ENCODE assay signal across 8 cellular contexts in the genomic region with DNA sequence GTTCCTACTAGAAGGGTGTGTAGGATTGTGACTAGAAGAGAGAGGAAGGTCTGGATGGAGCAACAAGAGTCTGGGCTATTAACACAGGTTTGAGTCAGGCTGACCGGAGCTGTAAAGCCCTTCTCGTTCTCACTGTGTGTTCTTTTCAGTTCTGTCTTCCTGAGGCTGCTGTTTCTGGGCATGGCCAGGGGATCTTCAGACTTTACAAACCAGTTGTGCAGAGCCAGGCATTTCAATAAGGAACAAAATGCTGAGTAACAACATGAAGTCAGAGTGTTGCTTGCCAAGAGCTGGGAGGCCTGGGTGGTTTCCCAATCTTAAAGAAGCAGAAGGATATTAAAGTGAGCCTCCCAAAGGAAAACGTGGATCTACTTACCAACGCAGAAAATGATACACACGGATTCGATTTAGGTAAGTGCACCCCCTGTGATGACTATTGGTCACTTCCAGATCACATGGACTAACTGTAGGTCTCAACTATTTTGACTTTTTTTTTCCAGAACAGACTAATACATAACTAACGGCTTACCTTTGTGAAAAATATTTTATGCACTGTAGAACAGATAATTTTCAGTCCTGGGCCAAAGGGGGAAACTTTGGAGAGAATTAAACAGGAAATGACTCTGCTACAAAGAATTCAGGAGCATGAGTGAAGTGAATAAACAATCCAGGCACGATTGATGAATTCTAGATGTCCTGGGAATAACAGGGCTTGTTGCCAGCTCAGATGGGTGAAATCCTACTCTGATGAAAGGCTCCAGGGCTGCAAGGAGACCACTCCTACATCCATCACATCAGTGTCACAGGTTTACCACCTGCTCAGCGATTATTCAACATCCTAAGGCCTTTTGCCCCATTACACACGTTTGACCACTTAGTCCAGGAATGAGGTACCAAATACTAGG.
DNase-seq lines count a peak whose midpoint lies in the region; ATAC-seq and TF ChIP-seq lines count a peak whose summit lies in the region.

No MANE protein-coding gene starts in this region.

- DNase-seq in SKM-1 treated with dmso at 0.1 percent for 144 hours (lab: John Stamatoyannopoulos, UW; ENCODE audit: unreplicated experiment) (peak; percentile 52), SKM-1 (lab: John Stamatoyannopoulos, UW; ENCODE audit: unreplicated experiment) (no peak), Peyer's patch (peak in 1 of 3 donors; percentile 77), NCI-H2029 (lab: John Stamatoyannopoulos, UW) (no peak), NCI-H774 (lab: John Stamatoyannopoulos, UW) (no peak)
- DNase-seq in naive thymus-derived CD4-positive, alpha-beta T cell = no peak
- DNase-seq in activated T-helper 1 cell treated with anti-CD3 and anti-CD28 coated beads, Interleukin-12 subunit alpha, Interleukin-12 subunit beta, Interleukin-2, Interleukin-4 antibody, amounts not matched to agents 30 ng/mL and 10 ng/mL and 1 ng/mL, durations not matched to agents 14 hours and 24 hours and 36 hours (ENCODE audit: low spot score) = no peak

- CTCF ChIA-PET in naive thymus-derived CD4-positive, alpha-beta T cell (lab: Charles Lee) = interaction anchor here (1.2 to 1.6 kb wide), 3 partner anchors 7 to 137 kb away, joined by 4 to 6 read pairs (median 4); no protein-coding TSS in a partner anchor

- ATAC-seq in naive thymus-derived CD4-positive, alpha-beta T cell = peak; percentile 63

- H3K4me3 Mint-ChIP-seq in naive thymus-derived CD4-positive, alpha-beta T cell = no peak overlapping the region
- no peak overlapping the region for H3K4me3 Mint-ChIP-seq in activated T-helper 1 cell treated with anti-CD3 and anti-CD28 coated beads, Interleukin-12 subunit alpha, Interleukin-12 subunit beta, Interleukin-2, Interleukin-4 antibody, amounts not matched to agents 30 ng/mL and 10 ng/mL and 1 ng/mL, durations not matched to agents 14 hours and 24 hours and 36 hours

- H3K27ac ChIP-seq in Peyer's patch (peak overlapping the region; percentile 37 to 80 (median 60)), esophagus (ENCODE audit: low read depth in 2 of 2, low read length in 1 of 2) (peak overlapping the region; percentile 87 to 93)
- no peak overlapping the region for H3K27ac ChIP-seq in naive thymus-derived CD4-positive, alpha-beta T cell (ENCODE audit: low read depth, low read length)

- no peaks in the 10 kb centered on the region for H3K27me3 Mint-ChIP-seq in naive thymus-derived CD4-positive, alpha-beta T cell
- H3K27me3 Mint-ChIP-seq in activated T-helper 1 cell treated with anti-CD3 and anti-CD28 coated beads, Interleukin-12 subunit alpha, Interleukin-12 subunit beta, Interleukin-2, Interleukin-4 antibody, amounts not matched to agents 30 ng/mL and 10 ng/mL and 1 ng/mL, durations not matched to agents 14 hours and 24 hours and 36 hours (ENCODE audit: insufficient read depth) = no peaks in the 10 kb centered on the region

- H3K27me3 ChIP-seq in Peyer's patch (no peaks in the 10 kb centered on the region), esophagus (ENCODE audit: control insufficient read depth in 1 of 2, insufficient read depth in 2 of 2, low read length in 2 of 2) (no peaks in the 10 kb centered on the region)
- no peaks in the 10 kb centered on the region for H3K27me3 ChIP-seq in naive thymus-derived CD4-positive, alpha-beta T cell (ENCODE audit: control insufficient read depth in 2 of 2, insufficient read depth in 2 of 2, low read length in 2 of 2)

- no peak overlapping the region for H3K4me3 ChIP-seq in Peyer's patch
- peak overlapping the region in 1 of 2 donors; percentile 11 for H3K4me3 ChIP-seq in esophagus (ENCODE audit: low read depth in 1 of 2, low read length in 2 of 2)
- H3K4me3 ChIP-seq in naive thymus-derived CD4-positive, alpha-beta T cell (ENCODE audit: low read length) = no peak overlapping the region

- TF ChIP-seq POLR2A in Peyer's patch (IDR thresholded peaks at IDR 0.05) = no peak

- POLR2A ChIA-PET in naive thymus-derived CD4-positive, alpha-beta T cell (lab: Charles Lee) = no interaction called here

- peaks cover 8 to 26% (median 13%) of the 10 kb centered on the region in 7 donors for H3K4me1 Mint-ChIP-seq in naive thymus-derived CD4-positive, alpha-beta T cell
- peaks cover 44% of the 10 kb centered on the region for H3K4me1 Mint-ChIP-seq in activated T-helper 1 cell treated with anti-CD3 and anti-CD28 coated beads, Interleukin-12 subunit alpha, Interleukin-12 subunit beta, Interleukin-2, Interleukin-4 antibody, amounts not matched to agents 30 ng/mL and 10 ng/mL and 1 ng/mL, durations not matched to agents 14 hours and 24 hours and 36 hours (ENCODE audit: low read depth)

- H3K27ac Mint-ChIP-seq in naive thymus-derived CD4-positive, alpha-beta T cell = peak overlapping the region in 2 of 9 donors; percentile 12 to 28
- no peak overlapping the region for H3K27ac Mint-ChIP-seq in activated T-helper 1 cell treated with anti-CD3 and anti-CD28 coated beads, Interleukin-12 subunit alpha, Interleukin-12 subunit beta, Interleukin-2, Interleukin-4 antibody, amounts not matched to agents 30 ng/mL and 10 ng/mL and 1 ng/mL, durations not matched to agents 14 hours and 24 hours and 36 hours

- H3K9me3 Mint-ChIP-seq in naive thymus-derived CD4-positive, alpha-beta T cell = peaks cover 0 to 9% (median 0%) of the 10 kb centered on the region in 11 donors
- no peaks in the 10 kb centered on the region for H3K9me3 Mint-ChIP-seq in activated T-helper 1 cell treated with anti-CD3 and anti-CD28 coated beads, Interleukin-12 subunit alpha, Interleukin-12 subunit beta, Interleukin-2, Interleukin-4 antibody, amounts not matched to agents 30 ng/mL and 10 ng/mL and 1 ng/mL, durations not matched to agents 14 hours and 24 hours and 36 hours

- intact Hi-C loops in naive thymus-derived CD4-positive, alpha-beta T cell (cut with micrococcal nuclease) = loop anchor here (1.0 to 2.0 kb wide), 2 partner anchors 10 to 219 kb away; no protein-coding TSS in a partner anchor
- intact Hi-C loops in activated T-helper 1 cell treated with anti-CD3 and anti-CD28 coated beads, Interleukin-12 subunit alpha, Interleukin-12 subunit beta, Interleukin-2, Interleukin-4 antibody, amounts not matched to agents 30 ng/mL and 10 ng/mL and 1 ng/mL, durations not matched to agents 14 hours and 24 hours and 36 hours (cut with micrococcal nuclease) = loop anchor here (2.0 kb wide), 1 partner anchor 33 kb away; no protein-coding TSS in a partner anchor

- peaks cover 0 to 33% (median 0%) of the 10 kb centered on the region in 4 donors for H3K4me1 ChIP-seq in Peyer's patch
- peaks cover 0 to 5% of the 10 kb centered on the region in 2 donors for H3K4me1 ChIP-seq in esophagus (ENCODE audit: control insufficient read depth in 2 of 2, insufficient read depth in 2 of 2, low read length in 1 of 2)
- no peaks in the 10 kb centered on the region for H3K4me1 ChIP-seq in naive thymus-derived CD4-positive, alpha-beta T cell (ENCODE audit: control insufficient read depth in 2 of 2, insufficient read depth in 2 of 2, low read length in 2 of 2)

- H3K9me3 ChIP-seq in Peyer's patch (no peaks in the 10 kb centered on the region), esophagus (ENCODE audit: control insufficient read depth in 2 of 2, insufficient read depth in 1 of 2, low read depth in 1 of 2, low read length in 1 of 2) (no peaks in the 10 kb centered on the region)
- no peaks in the 10 kb centered on the region for H3K9me3 ChIP-seq in naive thymus-derived CD4-positive, alpha-beta T cell (ENCODE audit: control insufficient read depth in 2 of 3, low read length in 3 of 3)

- no peaks in the 10 kb centered on the region for H3K36me3 ChIP-seq in Peyer's patch
- no peaks in the 10 kb centered on the region for H3K36me3 ChIP-seq in esophagus (ENCODE audit: control insufficient read depth in 2 of 2, insufficient read depth in 2 of 2, low read length in 1 of 2)
- no peaks in the 10 kb centered on the region for H3K36me3 ChIP-seq in naive thymus-derived CD4-positive, alpha-beta T cell (ENCODE audit: control insufficient read depth in 2 of 3, insufficient read depth in 3 of 3, low read length in 3 of 3)

- H3K36me3 Mint-ChIP-seq in naive thymus-derived CD4-positive, alpha-beta T cell = no peaks in the 10 kb centered on the region
- no peaks in the 10 kb centered on the region for H3K36me3 Mint-ChIP-seq in activated T-helper 1 cell treated with anti-CD3 and anti-CD28 coated beads, Interleukin-12 subunit alpha, Interleukin-12 subunit beta, Interleukin-2, Interleukin-4 antibody, amounts not matched to agents 30 ng/mL and 10 ng/mL and 1 ng/mL, durations not matched to agents 14 hours and 24 hours and 36 hours (ENCODE audit: low read depth)

- no peak for TF ChIP-seq CTCF in Peyer's patch (IDR thresholded peaks at IDR 0.05)

- 19 to 33% methylated on average over 10 of the region's 10 CpGs for WGBS in esophagus, 2 donors
